1 cellular context compared by ENCODE assay signal in the genomic region with DNA sequence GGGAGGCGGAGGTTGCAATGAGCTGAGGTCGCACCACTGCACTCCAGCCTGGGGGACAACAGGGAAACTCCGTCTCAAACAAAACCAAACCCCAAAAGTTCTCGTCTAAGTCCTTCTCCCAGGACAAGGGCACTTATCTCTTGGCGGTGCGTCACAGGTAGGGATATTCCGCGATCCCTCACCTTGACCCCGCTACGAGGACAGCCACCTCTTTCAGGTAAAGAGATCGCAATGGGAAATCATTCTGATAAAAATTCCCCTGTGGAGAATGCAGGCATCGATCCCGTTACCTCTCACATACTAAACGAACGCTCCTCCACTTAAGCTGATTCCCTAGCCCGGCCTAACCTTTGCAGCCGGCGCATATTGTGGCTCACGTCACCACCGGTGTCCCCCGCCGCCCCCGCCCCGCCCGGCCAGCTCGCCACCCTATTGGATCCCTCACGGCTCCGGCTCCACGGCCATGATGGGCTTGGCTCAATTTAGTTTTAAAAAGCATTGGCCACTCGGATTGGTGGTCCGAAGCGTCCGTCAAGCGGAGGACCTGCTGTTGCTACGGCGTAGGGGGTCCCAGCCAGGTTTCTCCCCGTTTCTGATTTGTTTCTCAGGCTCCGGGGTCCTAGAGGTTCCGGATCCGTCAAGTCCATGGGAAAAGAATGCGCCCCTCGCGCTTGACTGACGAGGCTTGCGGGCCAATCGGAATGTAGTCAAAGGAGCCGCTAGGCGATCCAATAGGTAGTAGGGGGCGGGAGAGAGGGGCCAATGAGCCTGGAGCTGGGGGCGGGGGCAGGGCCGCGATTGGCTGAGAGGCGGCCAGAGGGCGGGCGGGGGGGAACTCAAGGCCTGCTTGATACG.
TF ChIP-seq lines count a peak whose summit lies in the region.

No MANE protein-coding gene starts in this region.

TF ChIP-seq in H1, 55 proteins besides CTCF, POLR2A, EP300 and RAD21 (continues in another document):
- no peak for TF ChIP-seq GABPA (IDR thresholded peaks at IDR 0.05; ENCODE audit: borderline replicate concordance, insufficient read depth, low read length)
- TF ChIP-seq CEBPB (IDR thresholded peaks at IDR 0.05; ENCODE audit: low read depth, low read length): no peak
- peak; percentile 100 for TF ChIP-seq TBP (IDR thresholded peaks at IDR 0.05; ENCODE audit: low read depth, low read length)
- no peak; a peak in 2 of 4 replicates for TF ChIP-seq SIN3A (conservative IDR thresholded peaks at IDR 0.05 in 1 of 2, IDR thresholded peaks at IDR 0.05 in 1 of 2; ENCODE audit: low read depth in 1 of 2, low read length in 2 of 2)
- TF ChIP-seq SIX5 (IDR thresholded peaks at IDR 0.05; ENCODE audit: low read depth, low read length): no peak
- TF ChIP-seq, protein P1, sequence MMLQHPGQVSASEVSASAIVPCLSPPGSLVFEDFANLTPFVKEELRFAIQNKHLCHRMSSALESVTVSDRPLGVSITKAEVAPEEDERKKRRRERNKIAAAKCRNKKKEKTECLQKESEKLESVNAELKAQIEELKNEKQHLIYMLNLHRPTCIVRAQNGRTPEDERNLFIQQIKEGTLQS (IDR thresholded peaks at IDR 0.05; ENCODE audit: insufficient read depth, low read depth, low read length): no peak
- TF ChIP-seq ASH2L (IDR thresholded peaks at IDR 0.05; ENCODE audit: low read length): peak; percentile 84
- 0 out of 2 replicates have a peak, but pooled peaks have one; percentile 45 for TF ChIP-seq RXRA (IDR thresholded peaks at IDR 0.05; ENCODE audit: insufficient read depth, low read depth, low read length)
- no peak for TF ChIP-seq POU5F1 (IDR thresholded peaks at IDR 0.05; ENCODE audit: low read depth, low read length)
- TF ChIP-seq TEAD4 (IDR thresholded peaks at IDR 0.05; ENCODE audit: low read depth, low read length): peak; percentile 91
- TF ChIP-seq, protein P2, sequence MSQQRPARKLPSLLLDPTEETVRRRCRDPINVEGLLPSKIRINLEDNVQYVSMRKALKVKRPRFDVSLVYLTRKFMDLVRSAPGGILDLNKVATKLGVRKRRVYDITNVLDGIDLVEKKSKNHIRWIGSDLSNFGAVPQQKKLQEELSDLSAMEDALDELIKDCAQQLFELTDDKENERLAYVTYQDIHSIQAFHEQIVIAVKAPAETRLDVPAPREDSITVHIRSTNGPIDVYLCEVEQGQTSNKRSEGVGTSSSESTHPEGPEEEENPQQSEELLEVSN (IDR thresholded peaks at IDR 0.05): no peak; the same call in 1 of the 2 replicates
- TF ChIP-seq POLR2AphosphoS5 (IDR thresholded peaks at IDR 0.05; ENCODE audit: low read depth, low read length): peak; percentile 66
- no peak for TF ChIP-seq CTBP2 (IDR thresholded peaks at IDR 0.05; ENCODE audit: borderline replicate concordance, insufficient read depth, insufficient read length, low read length)
- no peak for TF ChIP-seq ZNF274 (IDR thresholded peaks at IDR 0.05; ENCODE audit: borderline replicate concordance, extremely low read depth, low read length)
- TF ChIP-seq, protein P3, sequence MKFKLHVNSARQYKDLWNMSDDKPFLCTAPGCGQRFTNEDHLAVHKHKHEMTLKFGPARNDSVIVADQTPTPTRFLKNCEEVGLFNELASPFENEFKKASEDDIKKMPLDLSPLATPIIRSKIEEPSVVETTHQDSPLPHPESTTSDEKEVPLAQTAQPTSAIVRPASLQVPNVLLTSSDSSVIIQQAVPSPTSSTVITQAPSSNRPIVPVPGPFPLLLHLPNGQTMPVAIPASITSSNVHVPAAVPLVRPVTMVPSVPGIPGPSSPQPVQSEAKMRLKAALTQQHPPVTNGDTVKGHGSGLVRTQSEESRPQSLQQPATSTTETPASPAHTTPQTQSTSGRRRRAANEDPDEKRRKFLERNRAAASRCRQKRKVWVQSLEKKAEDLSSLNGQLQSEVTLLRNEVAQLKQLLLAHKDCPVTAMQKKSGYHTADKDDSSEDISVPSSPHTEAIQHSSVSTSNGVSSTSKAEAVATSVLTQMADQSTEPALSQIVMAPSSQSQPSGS (IDR thresholded peaks at IDR 0.05; ENCODE audit: low read length): no peak
- peak; percentile 82 for TF ChIP-seq FOSL1 (IDR thresholded peaks at IDR 0.05; ENCODE audit: insufficient read depth, low read depth, low read length)
- no peak for TF ChIP-seq SIRT6 (IDR thresholded peaks at IDR 0.05; ENCODE audit: low read length)
- TF ChIP-seq SRF (IDR thresholded peaks at IDR 0.05; ENCODE audit: low read depth, low read length): no peak
- TF ChIP-seq CHD1 (IDR thresholded peaks at IDR 0.05; ENCODE audit: low read depth, low read length): no peak
- TF ChIP-seq EZH2 (IDR thresholded peaks at IDR 0.05; ENCODE audit: low read depth, low read length, severe bottlenecking): no peak
- TF ChIP-seq CBX8 (IDR thresholded peaks at IDR 0.05; ENCODE audit: borderline replicate concordance, low read depth, low read length): no peak
- TF ChIP-seq YY1 (IDR thresholded peaks at IDR 0.05; ENCODE audit: low read depth, low read length): peak; percentile 82
- TF ChIP-seq JUN (IDR thresholded peaks at IDR 0.05; ENCODE audit: low read depth, low read length): no peak
- no peak for TF ChIP-seq RNF2 (IDR thresholded peaks at IDR 0.05; ENCODE audit: borderline replicate concordance, low read depth, low read length, missing control alignments, poor library complexity, severe bottlenecking)
- TF ChIP-seq CHD2 (IDR thresholded peaks at IDR 0.05; ENCODE audit: low read length): peak; percentile 79
- no peak for TF ChIP-seq NANOG (IDR thresholded peaks at IDR 0.05; ENCODE audit: insufficient read depth, low read depth, low read length, poor library complexity, severe bottlenecking)
- no peak; the same call in 1 of the 2 replicates for TF ChIP-seq SP4 (IDR thresholded peaks at IDR 0.05; ENCODE audit: low read length)
- peak; percentile 77 for TF ChIP-seq CREB1 (IDR thresholded peaks at IDR 0.05)
- TF ChIP-seq KDM4A (IDR thresholded peaks at IDR 0.05; ENCODE audit: low read depth, low read length, severe bottlenecking): peak; percentile 42
- peak; percentile 36; the same call in 1 of the 2 replicates for TF ChIP-seq NRF1 (IDR thresholded peaks at IDR 0.05; ENCODE audit: low read depth, low read length)
- TF ChIP-seq, protein P4, sequence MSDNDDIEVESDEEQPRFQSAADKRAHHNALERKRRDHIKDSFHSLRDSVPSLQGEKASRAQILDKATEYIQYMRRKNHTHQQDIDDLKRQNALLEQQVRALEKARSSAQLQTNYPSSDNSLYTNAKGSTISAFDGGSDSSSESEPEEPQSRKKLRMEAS (IDR thresholded peaks at IDR 0.05): 0 out of 2 replicates have a peak, but pooled peaks have one; percentile 18
- peak; percentile 96 for TF ChIP-seq SP1 (IDR thresholded peaks at IDR 0.05; ENCODE audit: low read depth, low read length)
- TF ChIP-seq, protein P5, sequence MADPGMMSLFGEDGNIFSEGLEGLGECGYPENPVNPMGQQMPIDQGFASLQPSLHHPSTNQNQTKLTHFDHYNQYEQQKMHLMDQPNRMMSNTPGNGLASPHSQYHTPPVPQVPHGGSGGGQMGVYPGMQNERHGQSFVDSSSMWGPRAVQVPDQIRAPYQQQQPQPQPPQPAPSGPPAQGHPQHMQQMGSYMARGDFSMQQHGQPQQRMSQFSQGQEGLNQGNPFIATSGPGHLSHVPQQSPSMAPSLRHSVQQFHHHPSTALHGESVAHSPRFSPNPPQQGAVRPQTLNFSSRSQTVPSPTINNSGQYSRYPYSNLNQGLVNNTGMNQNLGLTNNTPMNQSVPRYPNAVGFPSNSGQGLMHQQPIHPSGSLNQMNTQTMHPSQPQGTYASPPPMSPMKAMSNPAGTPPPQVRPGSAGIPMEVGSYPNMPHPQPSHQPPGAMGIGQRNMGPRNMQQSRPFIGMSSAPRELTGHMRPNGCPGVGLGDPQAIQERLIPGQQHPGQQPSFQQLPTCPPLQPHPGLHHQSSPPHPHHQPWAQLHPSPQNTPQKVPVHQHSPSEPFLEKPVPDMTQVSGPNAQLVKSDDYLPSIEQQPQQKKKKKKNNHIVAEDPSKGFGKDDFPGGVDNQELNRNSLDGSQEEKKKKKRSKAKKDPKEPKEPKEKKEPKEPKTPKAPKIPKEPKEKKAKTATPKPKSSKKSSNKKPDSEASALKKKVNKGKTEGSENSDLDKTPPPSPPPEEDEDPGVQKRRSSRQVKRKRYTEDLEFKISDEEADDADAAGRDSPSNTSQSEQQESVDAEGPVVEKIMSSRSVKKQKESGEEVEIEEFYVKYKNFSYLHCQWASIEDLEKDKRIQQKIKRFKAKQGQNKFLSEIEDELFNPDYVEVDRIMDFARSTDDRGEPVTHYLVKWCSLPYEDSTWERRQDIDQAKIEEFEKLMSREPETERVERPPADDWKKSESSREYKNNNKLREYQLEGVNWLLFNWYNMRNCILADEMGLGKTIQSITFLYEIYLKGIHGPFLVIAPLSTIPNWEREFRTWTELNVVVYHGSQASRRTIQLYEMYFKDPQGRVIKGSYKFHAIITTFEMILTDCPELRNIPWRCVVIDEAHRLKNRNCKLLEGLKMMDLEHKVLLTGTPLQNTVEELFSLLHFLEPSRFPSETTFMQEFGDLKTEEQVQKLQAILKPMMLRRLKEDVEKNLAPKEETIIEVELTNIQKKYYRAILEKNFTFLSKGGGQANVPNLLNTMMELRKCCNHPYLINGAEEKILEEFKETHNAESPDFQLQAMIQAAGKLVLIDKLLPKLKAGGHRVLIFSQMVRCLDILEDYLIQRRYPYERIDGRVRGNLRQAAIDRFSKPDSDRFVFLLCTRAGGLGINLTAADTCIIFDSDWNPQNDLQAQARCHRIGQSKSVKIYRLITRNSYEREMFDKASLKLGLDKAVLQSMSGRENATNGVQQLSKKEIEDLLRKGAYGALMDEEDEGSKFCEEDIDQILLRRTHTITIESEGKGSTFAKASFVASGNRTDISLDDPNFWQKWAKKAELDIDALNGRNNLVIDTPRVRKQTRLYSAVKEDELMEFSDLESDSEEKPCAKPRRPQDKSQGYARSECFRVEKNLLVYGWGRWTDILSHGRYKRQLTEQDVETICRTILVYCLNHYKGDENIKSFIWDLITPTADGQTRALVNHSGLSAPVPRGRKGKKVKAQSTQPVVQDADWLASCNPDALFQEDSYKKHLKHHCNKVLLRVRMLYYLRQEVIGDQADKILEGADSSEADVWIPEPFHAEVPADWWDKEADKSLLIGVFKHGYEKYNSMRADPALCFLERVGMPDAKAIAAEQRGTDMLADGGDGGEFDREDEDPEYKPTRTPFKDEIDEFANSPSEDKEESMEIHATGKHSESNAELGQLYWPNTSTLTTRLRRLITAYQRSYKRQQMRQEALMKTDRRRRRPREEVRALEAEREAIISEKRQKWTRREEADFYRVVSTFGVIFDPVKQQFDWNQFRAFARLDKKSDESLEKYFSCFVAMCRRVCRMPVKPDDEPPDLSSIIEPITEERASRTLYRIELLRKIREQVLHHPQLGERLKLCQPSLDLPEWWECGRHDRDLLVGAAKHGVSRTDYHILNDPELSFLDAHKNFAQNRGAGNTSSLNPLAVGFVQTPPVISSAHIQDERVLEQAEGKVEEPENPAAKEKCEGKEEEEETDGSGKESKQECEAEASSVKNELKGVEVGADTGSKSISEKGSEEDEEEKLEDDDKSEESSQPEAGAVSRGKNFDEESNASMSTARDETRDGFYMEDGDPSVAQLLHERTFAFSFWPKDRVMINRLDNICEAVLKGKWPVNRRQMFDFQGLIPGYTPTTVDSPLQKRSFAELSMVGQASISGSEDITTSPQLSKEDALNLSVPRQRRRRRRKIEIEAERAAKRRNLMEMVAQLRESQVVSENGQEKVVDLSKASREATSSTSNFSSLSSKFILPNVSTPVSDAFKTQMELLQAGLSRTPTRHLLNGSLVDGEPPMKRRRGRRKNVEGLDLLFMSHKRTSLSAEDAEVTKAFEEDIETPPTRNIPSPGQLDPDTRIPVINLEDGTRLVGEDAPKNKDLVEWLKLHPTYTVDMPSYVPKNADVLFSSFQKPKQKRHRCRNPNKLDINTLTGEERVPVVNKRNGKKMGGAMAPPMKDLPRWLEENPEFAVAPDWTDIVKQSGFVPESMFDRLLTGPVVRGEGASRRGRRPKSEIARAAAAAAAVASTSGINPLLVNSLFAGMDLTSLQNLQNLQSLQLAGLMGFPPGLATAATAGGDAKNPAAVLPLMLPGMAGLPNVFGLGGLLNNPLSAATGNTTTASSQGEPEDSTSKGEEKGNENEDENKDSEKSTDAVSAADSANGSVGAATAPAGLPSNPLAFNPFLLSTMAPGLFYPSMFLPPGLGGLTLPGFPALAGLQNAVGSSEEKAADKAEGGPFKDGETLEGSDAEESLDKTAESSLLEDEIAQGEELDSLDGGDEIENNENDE (IDR thresholded peaks at IDR 0.05; ENCODE audit: insufficient replicate concordance, low read length): no peak
- TF ChIP-seq GTF2F1 (IDR thresholded peaks at IDR 0.05; ENCODE audit: borderline replicate concordance, low read depth, low read length): no peak
- TF ChIP-seq BRCA1 (IDR thresholded peaks at IDR 0.05; ENCODE audit: low read depth, low read length): no peak
- no peak for TF ChIP-seq CBX5 (IDR thresholded peaks at IDR 0.05; ENCODE audit: low read depth, low read length)
- TF ChIP-seq HDAC2 (IDR thresholded peaks at IDR 0.05; ENCODE audit: borderline replicate concordance in 1 of 2, low read depth in 2 of 2, low read length in 2 of 2): no peak
- TF ChIP-seq BCL11A (IDR thresholded peaks at IDR 0.05; ENCODE audit: low read depth in 2 of 2, low read length in 2 of 2): no peak
- 0 out of 2 replicates have a peak, but pooled peaks have one; percentile 53 for TF ChIP-seq TAF1 (IDR thresholded peaks at IDR 0.05; ENCODE audit: low read depth, low read length)
- no peak for TF ChIP-seq SAP30 (IDR thresholded peaks at IDR 0.05; ENCODE audit: insufficient read depth, insufficient replicate concordance, low read length)
- peak; percentile 30; the same call in 1 of the 2 replicates for TF ChIP-seq KDM1A (IDR thresholded peaks at IDR 0.05; ENCODE audit: borderline replicate concordance, low read length)
- no peak for TF ChIP-seq RBBP5 (IDR thresholded peaks at IDR 0.05; ENCODE audit: borderline replicate concordance, low read depth, low read length)
- peak; percentile 29 for TF ChIP-seq TAF7 (optimal IDR thresholded peaks at IDR 0.05; ENCODE audit: borderline replicate concordance, low read depth, low read length)
- TF ChIP-seq HDAC6 (IDR thresholded peaks at IDR 0.05; ENCODE audit: low read depth, low read length): no peak
- no peak for TF ChIP-seq SUZ12 (IDR thresholded peaks at IDR 0.05; ENCODE audit: low read length)
- TF ChIP-seq, protein P6, sequence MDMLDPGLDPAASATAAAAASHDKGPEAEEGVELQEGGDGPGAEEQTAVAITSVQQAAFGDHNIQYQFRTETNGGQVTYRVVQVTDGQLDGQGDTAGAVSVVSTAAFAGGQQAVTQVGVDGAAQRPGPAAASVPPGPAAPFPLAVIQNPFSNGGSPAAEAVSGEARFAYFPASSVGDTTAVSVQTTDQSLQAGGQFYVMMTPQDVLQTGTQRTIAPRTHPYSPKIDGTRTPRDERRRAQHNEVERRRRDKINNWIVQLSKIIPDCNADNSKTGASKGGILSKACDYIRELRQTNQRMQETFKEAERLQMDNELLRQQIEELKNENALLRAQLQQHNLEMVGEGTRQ (IDR thresholded peaks at IDR 0.05; ENCODE audit: low read length): no peak
- no peak for TF ChIP-seq KDM5A (IDR thresholded peaks at IDR 0.05; ENCODE audit: low read length)
- TF ChIP-seq TCF12 (IDR thresholded peaks at IDR 0.05; ENCODE audit: low read depth, low read length): no peak
- no peak for TF ChIP-seq JUND (IDR thresholded peaks at IDR 0.05; ENCODE audit: low read length)
- TF ChIP-seq SP2 (IDR thresholded peaks at IDR 0.05; ENCODE audit: low read length): peak; percentile 64
- TF ChIP-seq EGR1 (IDR thresholded peaks at IDR 0.05; ENCODE audit: borderline replicate concordance, low read depth, low read length): peak; percentile 58; the same call in 1 of the 2 replicates
- TF ChIP-seq PHF8 (conservative IDR thresholded peaks at IDR 0.05; ENCODE audit: low read depth, low read length): no peak
- TF ChIP-seq RFX5 (IDR thresholded peaks at IDR 0.05; ENCODE audit: borderline replicate concordance, low read depth, low read length): peak; percentile 40; the same call in 1 of the 2 replicates
- no peak for TF ChIP-seq BACH1 (IDR thresholded peaks at IDR 0.05; ENCODE audit: low read length)
